In the genomic region with DNA sequence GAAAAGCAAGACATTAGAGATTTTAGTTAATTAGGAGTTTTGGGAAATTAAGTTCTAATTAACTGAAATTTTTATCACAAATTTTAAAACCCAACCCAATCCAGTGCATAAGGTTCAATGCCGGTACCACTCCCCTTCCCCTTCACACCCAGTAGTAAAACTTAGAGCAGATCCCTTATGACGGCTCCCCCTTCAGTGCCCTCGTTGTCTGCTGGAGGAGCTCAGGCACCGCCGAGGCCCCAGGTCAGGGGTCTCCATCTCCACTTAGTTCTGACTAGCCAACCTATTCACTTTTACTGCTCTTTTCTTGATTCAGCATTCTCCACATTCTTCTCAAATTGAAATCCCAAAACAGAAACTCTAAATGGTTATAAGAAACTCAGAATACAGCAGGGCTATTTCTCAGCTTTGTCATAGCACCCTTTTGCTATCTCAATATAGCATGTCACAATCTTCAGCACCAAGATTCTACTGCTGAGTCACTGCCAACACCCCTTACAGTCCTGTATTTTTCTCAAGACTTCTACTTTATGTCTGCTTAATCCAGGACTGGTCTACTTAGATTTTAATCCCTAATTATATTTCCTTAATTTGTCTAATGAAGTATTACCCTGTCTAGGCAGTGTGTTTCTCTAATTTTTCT, we compare ENCODE assay signal across 14 cellular contexts. TPM values are rescaled to one million over a fixed set of nuclear protein-coding genes. Genes with fewer than 3 reads are reported as not detected.
DNase-seq lines count a peak whose midpoint lies in the region; ATAC-seq and TF ChIP-seq lines count a peak whose summit lies in the region.
"Had no signal": no experiment of that assay in that cellular context is flagged by ENCODE, and none has a peak within 500 bp of the region (broad histone marks: within the 10 kb centered on the region; RNA-seq: fewer than 3 reads in every experiment).

No MANE protein-coding gene starts in this region.

- H3K9me3 ChIP-seq in body of pancreas = no peaks in the 10 kb centered on the region
- H3K9me3 ChIP-seq: left ventricle myocardium inferior, pancreas had no signal

- no peaks in the 10 kb centered on the region for H3K4me1 ChIP-seq in body of pancreas
- H3K4me1 ChIP-seq: pancreas had no signal

- H3K27me3 Mint-ChIP-seq in naive B cell = no peaks in the 10 kb centered on the region
- H3K27me3 Mint-ChIP-seq: activated CD4-positive, alpha-beta T cell treated with anti-CD3 and anti-CD28 coated beads, Interleukin-2, amount 10 ng/mL, durations not matched to agents 7 days and 5 days had no signal

- WGBS in body of pancreas, 2 donors = 91 to 96% methylated on average over 5 of the region's 5 CpGs

- DNase-seq in AG10803 (ENCODE audit: low read depth) (peak; percentile 45), NB4 (ENCODE audit: low read depth) (peak; percentile 22), choroid plexus epithelial cell (ENCODE audit: low read depth) (peak; percentile 66), naive B cell (no peak), body of pancreas (no peak), NCI-H2029 (lab: John Stamatoyannopoulos, UW) (no peak), GDM1 (lab: John Stamatoyannopoulos, UW) (no peak)
- DNase-seq in effector CD4-positive, alpha-beta T cell = no peak
- DNase-seq: activated CD4-positive, alpha-beta T cell treated with anti-CD3 and anti-CD28 coated beads, Interleukin-2, amount 10 ng/mL, durations not matched to agents 7 days and 5 days; left ventricle myocardium inferior; NCI-H2081 treated with DMSO at 0.1 percent for 48 hours; pancreas had no signal

- TF ChIP-seq CTCF in AG10803 (conservative IDR thresholded peaks at IDR 0.05; ENCODE audit: low read length) (no peak), NB4 (IDR thresholded peaks at IDR 0.05; ENCODE audit: low read depth, low read length) (no peak), choroid plexus epithelial cell (conservative IDR thresholded peaks at IDR 0.05; ENCODE audit: low read depth, low read length) (no peak), body of pancreas (IDR thresholded peaks at IDR 0.05) (no peak)

- H3K27me3 ChIP-seq in body of pancreas = no peaks in the 10 kb centered on the region
- H3K27me3 ChIP-seq: pancreas had no signal

- H3K27ac ChIP-seq in body of pancreas = no peak overlapping the region
- H3K27ac ChIP-seq: KMS-11, left ventricle myocardium inferior, pancreas had no signal

- H3K27ac Mint-ChIP-seq in naive B cell = peak overlapping the region in 4 of 6 donors; percentile 54 to 94 (median 68)
- H3K27ac Mint-ChIP-seq: activated CD4-positive, alpha-beta T cell treated with anti-CD3 and anti-CD28 coated beads, Interleukin-2, amount 10 ng/mL, durations not matched to agents 7 days and 5 days; CD14-positive monocyte had no signal

- no peaks in the 10 kb centered on the region for H3K9me3 Mint-ChIP-seq in naive B cell
- H3K9me3 Mint-ChIP-seq: activated CD4-positive, alpha-beta T cell treated with anti-CD3 and anti-CD28 coated beads, Interleukin-2, amount 10 ng/mL, durations not matched to agents 7 days and 5 days; CD14-positive monocyte had no signal

- TF ChIP-seq POLR2A in NB4 (IDR thresholded peaks at IDR 0.05; ENCODE audit: extremely low read depth, insufficient read length) (no peak), body of pancreas (IDR thresholded peaks at IDR 0.05) (no peak)

- intact Hi-C loops in body of pancreas (cut with DNase I) = no loop called here

- ATAC-seq in naive B cell (ENCODE audit: low read depth in 2 of 2) = no peak
- ATAC-seq in body of pancreas = no peak
- ATAC-seq: pancreas had no signal

- H3K36me3 Mint-ChIP-seq in naive B cell = peaks cover 42 to 50% of the 10 kb centered on the region in 2 donors

- H3K4me3 Mint-ChIP-seq in naive B cell = no peak overlapping the region
- H3K4me3 Mint-ChIP-seq: activated CD4-positive, alpha-beta T cell treated with anti-CD3 and anti-CD28 coated beads, Interleukin-2, amount 10 ng/mL, durations not matched to agents 7 days and 5 days; CD14-positive monocyte had no signal

- H3K36me3 ChIP-seq in body of pancreas (replicated peaks in 1 of 2; ENCODE audit: insufficient read depth in 1 of 2, low read depth in 2 of 2) = peaks cover 6 to 24% of the 10 kb centered on the region in 2 donors

- H3K4me3 ChIP-seq in AG10803 (ENCODE audit: low read length) (no peak overlapping the region), NB4 (ENCODE audit: low read depth, low read length) (no peak overlapping the region), choroid plexus epithelial cell (ENCODE audit: low read depth, low read length) (no peak overlapping the region), body of pancreas (no peak overlapping the region)
- H3K4me3 ChIP-seq: left ventricle myocardium inferior, pancreas had no signal

- H3K4me1 Mint-ChIP-seq in naive B cell = peaks cover 0 to 3% (median 3%) of the 10 kb centered on the region in 3 donors
- H3K4me1 Mint-ChIP-seq: activated CD4-positive, alpha-beta T cell treated with anti-CD3 and anti-CD28 coated beads, Interleukin-2, amount 10 ng/mL, durations not matched to agents 7 days and 5 days had no signal

RNA-seq across cellular contexts. Expression of gene TUBGCP4, which starts 39.8 kb away (rescaled TPM):
- polyA plus RNA-seq in naive B cell (ENCODE audit: low read depth in 6 of 6) = 10 to 100 TPM in 5 of 6 donors, 1 to 10 TPM in 1; 3.1 to 16.5 (median 11.3) TPM
- 10 to 100 TPM; 12.2 to 22.1 TPM for total RNA-seq in body of pancreas

RNA-seq across cellular contexts. Expression of gene ZSCAN29, which starts 39.9 kb away (rescaled TPM):
- 10 to 100 TPM in 2 of 6 donors, 1 to 10 TPM in 4; 3.9 to 14.2 (median 9.7) TPM for polyA plus RNA-seq in naive B cell (ENCODE audit: low read depth in 6 of 6)
- total RNA-seq in body of pancreas = 10 to 100 TPM; 11.2 to 13.2 TPM

Comparison
In these comparisons a context has a peak if more than half of its experiments do, and no peak if none do; other contexts are left out.
1. DNase-seq: peak in AG10803 (single experiment), NB4 (single experiment) and choroid plexus epithelial cell (single experiment); none in naive B cell (single experiment), body of pancreas (0 of 4), effector CD4-positive, alpha-beta T cell (single experiment), NCI-H2029 (single experiment) and GDM1 (single experiment).